In genomic region chr6:129683606-129684322, GRCh38 we compare ENCODE assay signal across 8 cellular contexts. TPM values are rescaled to one million over a fixed set of nuclear protein-coding genes. Genes with fewer than 3 reads are reported as not detected.
A peak's percentile ranks its signal among the peaks of the same experiment; 100 is the strongest.
DNase-seq lines count a peak whose midpoint lies in the region; ATAC-seq and TF ChIP-seq lines count a peak whose summit lies in the region.

No MANE protein-coding gene starts in this region.

- H3K4me2 ChIP-seq in GM23248 (ENCODE audit: unreplicated experiment) (peak overlapping the region; percentile 79), Karpas-422 (ENCODE audit: low read depth, low read length, poor library complexity, severe bottlenecking) (peak overlapping the region; percentile 82)

- TF ChIP-seq CTCF in coronary artery (IDR thresholded peaks at IDR 0.05), result no peak

- H3K4me3 ChIP-seq in GM23248 (peak overlapping the region; percentile 49), Karpas-422 (ENCODE audit: low read length) (peak overlapping the region; percentile 54), coronary artery (no peak overlapping the region)

- H2AFZ ChIP-seq in GM23248 (0 out of 2 replicates have a peak overlapping the region, but pooled peaks have one; percentile 10), Karpas-422 (ENCODE audit: low read length) (peak overlapping the region; percentile 61; the same call in 1 of the 2 replicates)

- H3K79me2 ChIP-seq in GM23248 (ENCODE audit: insufficient read depth) (peaks cover 80% of the 10 kb centered on the region), Karpas-422 (ENCODE audit: low read length) (no peaks in the 10 kb centered on the region)

- peak; percentile 95 for DNase-seq in GM04503 (ENCODE audit: low read depth)
- peak; percentile 98 for DNase-seq in GM23248
- peak; percentile 91 for DNase-seq in Karpas-422
- DNase-seq in coronary artery (ENCODE audit: low spot score), result peak; percentile 82
- peak; percentile 90 to 100 for DNase-seq in lung microvascular endothelial cell (ENCODE audit: low read depth in 2 of 2)
- DNase-seq in stimulated activated CD8-positive, alpha-beta memory T cell treated with anti-CD3 and anti-CD28 coated beads, Interleukin-4, amount 100 ng/mL, for 24 hours (ENCODE audit: low read depth), result peak; percentile 38
- DNase-seq in NCI-H2081 treated with DMSO at 0.1 percent for 48 hours (lab: John Stamatoyannopoulos, UW), result no peak

- H3K9me2 ChIP-seq in GM23248 (ENCODE audit: insufficient read depth) (no peaks in the 10 kb centered on the region), Karpas-422 (replicated peaks; ENCODE audit: insufficient read depth, low read length) (no peaks in the 10 kb centered on the region)

- peak; percentile 96 to 98 for ATAC-seq in activated CD4-positive, CD25-positive, alpha-beta regulatory T cell treated with anti-CD3 and anti-CD28 coated beads, Interleukin-2, amount 50 U/mL, for 24 hours

- H3K9ac ChIP-seq in GM23248, result peak overlapping the region; percentile 61
- peak overlapping the region; percentile 45 for H3K9ac ChIP-seq in Karpas-422 (ENCODE audit: low read length)

- H3K27ac ChIP-seq in GM23248 (peak overlapping the region; percentile 83), Karpas-422 (ENCODE audit: low read length) (peak overlapping the region; percentile 86), coronary artery (peak overlapping the region; percentile 77 to 82)

- H3K9me3 ChIP-seq in GM23248 (ENCODE audit: low read depth), result no peaks in the 10 kb centered on the region
- no peaks in the 10 kb centered on the region for H3K9me3 ChIP-seq in Karpas-422 (ENCODE audit: low read length)

- H4K20me1 ChIP-seq in GM23248 (ENCODE audit: insufficient read depth), result no peaks in the 10 kb centered on the region
- H4K20me1 ChIP-seq in Karpas-422 (ENCODE audit: insufficient read depth, low read depth, low read length), result no peaks in the 10 kb centered on the region

- H3K4me1 ChIP-seq in GM23248 (ENCODE audit: insufficient read depth) (peaks cover 80% of the 10 kb centered on the region), Karpas-422 (ENCODE audit: low read length) (peaks cover 46% of the 10 kb centered on the region)

- H3K36me3 ChIP-seq in GM23248 (ENCODE audit: low read depth), result no peaks in the 10 kb centered on the region
- H3K36me3 ChIP-seq in Karpas-422 (ENCODE audit: insufficient read depth, low read length), result no peaks in the 10 kb centered on the region

- WGBS in GM23248 (ENCODE audit: low coverage in 1 of 2, low lambda C conversion rate in 2 of 2, missing lambda C conversion rate in 2 of 2), 2 experiments, result 15 to 16% methylated on average over 8 of the region's 8 CpGs

- H3F3A ChIP-seq in GM23248 (ENCODE audit: insufficient read depth), result peaks cover 41% of the 10 kb centered on the region

- H3K27me3 ChIP-seq in GM23248 (replicated peaks; ENCODE audit: insufficient read depth) (no peaks in the 10 kb centered on the region), Karpas-422 (ENCODE audit: low read length) (no peaks in the 10 kb centered on the region)

- in situ Hi-C loops in GM23248 (cut with MboI), result no loop called here

RNA-seq across cellular contexts. Expression of gene ARHGAP18, which starts 26.2 kb away (rescaled TPM):
- 23.8 and 25.3 TPM in 2 replicates for total RNA-seq in GM23248 (2014; rRNA removed; shearing (Covaris generic))
- polyA plus RNA-seq in GM23248 (2016; fragmentation: Nextera tagmentation; extraction: Ambion mirVana), result 12.0 and 12.5 TPM in 2 replicates
- total RNA-seq in Karpas-422 (2014; rRNA removed; shearing (Covaris generic); ENCODE audit: low replicate concordance), result 0.65 and 1.6 TPM in 2 replicates
- total RNA-seq in lung microvascular endothelial cell, result 27.6 and 54.7 TPM in 2 replicates
